ENCODE assay signal across 23 cellular contexts in the genomic region with DNA sequence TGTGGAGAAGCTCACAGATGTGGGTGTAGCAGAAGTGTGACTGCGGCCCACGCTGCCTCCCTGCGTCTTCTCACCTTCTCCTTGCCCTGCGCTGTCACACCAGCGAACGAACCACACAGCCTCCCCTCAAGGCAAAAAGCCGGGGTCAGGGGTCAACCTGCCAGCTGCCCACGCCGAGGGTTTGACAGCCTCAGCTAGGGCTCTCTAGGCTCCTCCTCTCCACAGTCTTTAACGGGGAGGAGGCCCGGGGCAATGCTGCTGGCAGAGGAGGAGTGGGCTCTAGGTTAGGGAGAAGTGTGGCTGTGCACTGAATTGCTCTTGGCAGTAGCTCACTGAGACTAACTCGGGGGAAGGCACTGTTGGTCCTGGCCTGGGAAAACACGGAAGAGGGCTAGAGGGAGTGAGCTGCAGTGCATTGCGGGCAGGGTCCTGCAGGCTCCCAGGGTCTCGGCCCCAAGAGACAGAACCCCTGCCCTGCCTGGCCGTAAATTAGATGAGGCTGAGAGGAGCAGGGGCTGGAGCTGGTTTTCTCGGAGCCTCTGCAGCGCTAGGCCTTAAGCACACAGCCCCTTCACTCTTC. TPM values are rescaled to one million over a fixed set of nuclear protein-coding genes. Genes with fewer than 3 reads are reported as not detected.
DNase-seq lines count a peak whose midpoint lies in the region; ATAC-seq lines count a peak whose summit lies in the region.
"Had no signal": no experiment of that assay in that cellular context is flagged by ENCODE, and none has a peak within 500 bp of the region (broad histone marks: within the 10 kb centered on the region; RNA-seq: fewer than 3 reads in every experiment).

No MANE protein-coding gene starts in this region.

- no peaks in the 10 kb centered on the region for H3K9me3 ChIP-seq in right cardiac atrium (ENCODE audit: control insufficient read depth, low read length)
- H3K9me3 ChIP-seq: BE2C, HAP-1, heart left ventricle had no signal

- no peaks in the 10 kb centered on the region for H3K4me1 ChIP-seq in right cardiac atrium (ENCODE audit: control insufficient read depth, insufficient read depth, low read length)
- H3K4me1 ChIP-seq: BE2C had no signal

- H3K27ac ChIP-seq in right cardiac atrium (ENCODE audit: low read length): no peak overlapping the region
- H3K27ac ChIP-seq: heart left ventricle had no signal

- ATAC-seq in Right ventricle myocardium inferior: no peak
- no peak for ATAC-seq in right cardiac atrium
- no peak for ATAC-seq in GM18517 (IDR thresholded peaks at IDR 0.05; ENCODE audit: unreplicated experiment)
- ATAC-seq: heart left ventricle, Panc1 had no signal

- peak; percentile 11 for DNase-seq in Right ventricle myocardium inferior (ENCODE audit: missing footprints)
- DNase-seq in right cardiac atrium: no peak
- DNase-seq in activated CD8-positive, alpha-beta memory T cell treated with anti-CD3 and anti-CD28 coated beads, Interleukin-2, amount 50 U/mL, for 48 hours: peak; percentile 46
- DNase-seq in left kidney (ENCODE audit: low read depth, low spot score): peak; percentile 50
- DNase-seq in ureter (ENCODE audit: low spot score): peak; percentile 40
- no peak for DNase-seq in GM19238 (ENCODE audit: insufficient read length, low spot score)
- DNase-seq: activated B cell treated with CpG ODN at 0.5 μM for 24 hours; activated CD4-positive, alpha-beta T cell treated with anti-CD3 and anti-CD28 coated beads, Interleukin-2, amount 50 U/mL, for 48 hours; activated naive CD4-positive, alpha-beta T cell treated with Interleukin-2 at 50 U/mL for 16 hours; BE2C; DMS79; foreskin fibroblast; heart left ventricle; mammary epithelial cell; NCI-H1105 treated with DMSO at 0.1 percent for 48 hours; NCI-H1930; NCI-H526; NK-92 treated with Interleukin-12 subunit alpha and Interleukin-12 subunit beta, amount 100 ng/mL, for 24 hours; SIG-M5; SW 1271 had no signal

- WGBS in right cardiac atrium: 78% methylated on average over 18 of the region's 18 CpGs

- H3K4me3 ChIP-seq in right cardiac atrium (ENCODE audit: low read length): no peak overlapping the region
- H3K4me3 ChIP-seq: HAP-1, heart left ventricle had no signal

- H3K27me3 ChIP-seq in right cardiac atrium (ENCODE audit: control insufficient read depth, insufficient read depth): no peaks in the 10 kb centered on the region
- H3K27me3 ChIP-seq: BE2C, heart left ventricle had no signal

- intact Hi-C loops in Right ventricle myocardium inferior (cut with DNase I) (no loop called here), right cardiac atrium (cut with DNase I) (no loop called here)

RNA-seq across cellular contexts. Expression of gene TRIM52, which starts 4.2 kb away (rescaled TPM):
- total RNA-seq in Right ventricle myocardium inferior (9.2 TPM), right cardiac atrium (10 to 100 TPM in 2 of 4 donors, 1 to 10 TPM in 2; 8.2 to 11.6 (median 10.6) TPM), ureter (22.5 TPM)
- polyA plus RNA-seq in right cardiac atrium: 9.3 TPM

RNA-seq across cellular contexts. Expression of gene RACK1, which starts 21.5 kb away (rescaled TPM):
- 693 TPM for total RNA-seq in Right ventricle myocardium inferior
- total RNA-seq in right cardiac atrium: 100 to 1,000 TPM; 698 to 874 (median 743) TPM
- 1,031 TPM for polyA plus RNA-seq in right cardiac atrium
- 1,824 TPM for total RNA-seq in ureter

RNA-seq across cellular contexts. Expression of gene TRIM41, which starts 42.1 kb away (rescaled TPM):
- total RNA-seq in Right ventricle myocardium inferior (20.9 TPM), right cardiac atrium (10 to 100 TPM; 18.6 to 21.2 (median 21.0) TPM), ureter (34.5 TPM)
- polyA plus RNA-seq in right cardiac atrium: 17.0 TPM

Comparison
In these comparisons a context has a peak if more than half of its experiments do, and no peak if none do; other contexts are left out.
1. DNase-seq: peak in Right ventricle myocardium inferior (single experiment), activated CD8-positive, alpha-beta memory T cell treated with anti-CD3 and anti-CD28 coated beads, Interleukin-2, amount 50 U/mL, for 48 hours (single experiment), left kidney (single experiment) and ureter (single experiment); none in right cardiac atrium (0 of 3) and GM19238 (single experiment).